Comparison of ENCODE assay signal across 30 cellular contexts in genomic region chr5:122051569-122051968, GRCh38.
A peak's percentile ranks its signal among the peaks of the same experiment; 100 is the strongest.
DNase-seq lines count a peak whose midpoint lies in the region; FAIRE-seq and TF ChIP-seq lines count a peak whose summit lies in the region.
"Had no signal": no experiment of that assay in that cellular context is flagged by ENCODE, and none has a peak within 500 bp of the region (broad histone marks: within the 10 kb centered on the region; RNA-seq: fewer than 3 reads in every experiment).

No MANE protein-coding gene starts in this region.

- CTCF ChIA-PET in HEK293 (lab: Yijun Ruan, JAX), result interaction anchor here (0.8 kb wide), 1 partner anchor 51 kb away, joined by 4 read pairs; no protein-coding TSS in a partner anchor

- no peak for DNase-seq in D721Med (ENCODE audit: insufficient read length, low spot score)
- no peak for DNase-seq in germinal center (ENCODE audit: low spot score)
- no peak for DNase-seq in SW 1271 (lab: John Stamatoyannopoulos, UW)
- DNase-seq: 8988T; ACHN; AML-193; BE2C; C1 segment of cervical spinal cord; Caco-2; Calu3; CD4-positive, alpha-beta memory T cell; CD4-positive, alpha-beta T cell; CD4-positive, CD25-positive, alpha-beta regulatory T cell; CD8-positive, alpha-beta memory T cell; CD8-positive, alpha-beta T cell; COR-L47; DMS 273 treated with DMSO at 0.1 percent for 48 hours; DMS153; DMS53; DMS79; DMS79 treated with DMSO at 0.1 percent for 48 hours; DND-41; EL had no signal

- no peak overlapping the region for H3K27ac ChIP-seq in HEK293 (ENCODE audit: extremely low read depth, low read depth, low read length)
- H3K27ac ChIP-seq: 22Rv1; A549; BLaER1; BLaER1 treated with 17β-estradiol and CSF1 and Interleukin-3, amounts not matched to agents 10 nM and 100 nM; C4-2B had no signal

- H3K4me1 ChIP-seq in HEK293 (ENCODE audit: control insufficient read depth, insufficient read depth, low read length), result no peaks in the 10 kb centered on the region
- H3K4me1 ChIP-seq: A549, Caco-2 had no signal

- peak; percentile 21 for FAIRE-seq in D721Med (lab: Jason Lieb, UNC)
- FAIRE-seq: A204.1, A549 had no signal

- H3K9me3 ChIP-seq in HEK293 (ENCODE audit: control insufficient read depth, insufficient read depth, low read depth, low read length), result no peaks in the 10 kb centered on the region
- H3K9me3 ChIP-seq: A549; BE2C; BLaER1; BLaER1 treated with 17β-estradiol and CSF1 and Interleukin-3, amounts not matched to agents 10 nM and 100 nM; Caco-2 had no signal

- H3K36me3 ChIP-seq in HEK293 (ENCODE audit: control insufficient read depth in 2 of 2, insufficient read depth in 1 of 2, low read length in 2 of 2), result no peaks in the 10 kb centered on the region
- H3K36me3 ChIP-seq: BE2C, BLaER1 had no signal

- no peak overlapping the region for H3K4me3 ChIP-seq in HEK293 (ENCODE audit: low read depth, low read length)
- H3K4me3 ChIP-seq: A549; BLaER1; BLaER1 treated with 17β-estradiol and CSF1 and Interleukin-3, amounts not matched to agents 10 nM and 100 nM had no signal

- POLR2A ChIA-PET in HEK293 (lab: Yijun Ruan, JAX), result no interaction called here

- no peak for TF ChIP-seq CTCF in D721Med (IDR thresholded peaks at IDR 0.05; ENCODE audit: insufficient read depth, missing control alignments)
- no peak for TF ChIP-seq CTCF in HEK293 (tag by site-specific recombination; IDR thresholded peaks at IDR 0.05)

TF ChIP-seq in HEK293, 187 proteins besides CTCF, POLR2A, EP300 and RAD21:
- TF ChIP-seq ZNF645 (tag by site-specific recombination; IDR thresholded peaks at IDR 0.05), result no peak
- no peak for TF ChIP-seq ZNF146 (tag by site-specific recombination; IDR thresholded peaks at IDR 0.05)
- no peak for TF ChIP-seq ZNF239 (tag by site-specific recombination; IDR thresholded peaks at IDR 0.05)
- peak; percentile 94 for TF ChIP-seq ZNF558 (tag by site-specific recombination; IDR thresholded peaks at IDR 0.05)
- no peak for TF ChIP-seq AEBP2 (tag by site-specific recombination; IDR thresholded peaks at IDR 0.05; ENCODE audit: borderline replicate concordance)
- no peak for TF ChIP-seq ZNF350 (tag by site-specific recombination; IDR thresholded peaks at IDR 0.05)
- no peak for TF ChIP-seq ZNF280D (tag by site-specific recombination; IDR thresholded peaks at IDR 0.05)
